ENCODE assay signal across 8 cellular contexts in genomic region chrX:118226060-118226428, GRCh38.
DNase-seq lines count a peak whose midpoint lies in the region; ATAC-seq, FAIRE-seq and TF ChIP-seq lines count a peak whose summit lies in the region.

No MANE protein-coding gene starts in this region.

- H3K27ac ChIP-seq in sigmoid colon = peak overlapping the region in 1 of 4 donors; percentile 35

- no peak overlapping the region for H3K27ac Mint-ChIP-seq in activated T-helper 2 cell treated with anti-CD3 and anti-CD28 coated beads, Interferon-gamma antibody, Interleukin-2, Interleukin-4, amounts not matched to agents 10 μg/mL and 5 μg/mL and 100 μg/mL, durations not matched to agents 14 hours and 24 hours and 36 hours

- no peak overlapping the region for H3K4me3 ChIP-seq in sigmoid colon

- no peaks in the 10 kb centered on the region for H3K27me3 ChIP-seq in sigmoid colon

- no peaks in the 10 kb centered on the region for H3K9me3 Mint-ChIP-seq in activated T-helper 2 cell treated with anti-CD3 and anti-CD28 coated beads, Interferon-gamma antibody, Interleukin-2, Interleukin-4, amounts not matched to agents 10 μg/mL and 5 μg/mL and 100 μg/mL, durations not matched to agents 14 hours and 24 hours and 36 hours

- no peaks in the 10 kb centered on the region for H3K36me3 ChIP-seq in sigmoid colon

- intact Hi-C loops in activated T-helper 2 cell treated with anti-CD3 and anti-CD28 coated beads, Interferon-gamma antibody, Interleukin-2, Interleukin-4, amounts not matched to agents 10 μg/mL and 5 μg/mL and 100 μg/mL, durations not matched to agents 14 hours and 24 hours and 36 hours (cut with micrococcal nuclease) = no loop called here
- intact Hi-C loops in sigmoid colon (cut with DNase I) = no loop called here

- H3K4me1 ChIP-seq in sigmoid colon = peaks cover 0 to 6% (median 3%) of the 10 kb centered on the region in 4 donors

- no peaks in the 10 kb centered on the region for H3K9me3 ChIP-seq in sigmoid colon

- no peaks in the 10 kb centered on the region for H3K36me3 Mint-ChIP-seq in activated T-helper 2 cell treated with anti-CD3 and anti-CD28 coated beads, Interferon-gamma antibody, Interleukin-2, Interleukin-4, amounts not matched to agents 10 μg/mL and 5 μg/mL and 100 μg/mL, durations not matched to agents 14 hours and 24 hours and 36 hours (ENCODE audit: low read depth)

- TF ChIP-seq POLR2A in H54 (IDR thresholded peaks at IDR 0.05; ENCODE audit: low read depth, low read length) = no peak
- no peak for TF ChIP-seq POLR2A in sigmoid colon (IDR thresholded peaks at IDR 0.05)

- ATAC-seq in GM18873 (IDR thresholded peaks at IDR 0.05; ENCODE audit: low FRiP score, unreplicated experiment) (peak; percentile 76), HG03280 (IDR thresholded peaks at IDR 0.05; ENCODE audit: unreplicated experiment) (peak; percentile 64)

- DNase-seq in AG20443 (ENCODE audit: low spot score) (peak; percentile 9), RPMI8226 (peak; percentile 18), glomerular visceral epithelial cell (ENCODE audit: extremely low spot score) (peak; percentile 33), H54 (ENCODE audit: insufficient read length, low spot score) (no peak), sigmoid colon (no peak)
- DNase-seq in activated T-helper 2 cell treated with anti-CD3 and anti-CD28 coated beads, Interferon-gamma antibody, Interleukin-2, Interleukin-4, amounts not matched to agents 10 μg/mL and 5 μg/mL and 100 μg/mL, durations not matched to agents 14 hours and 24 hours and 36 hours (ENCODE audit: low spot score) = no peak

- FAIRE-seq in H54 (lab: Jason Lieb, UNC) = no peak

- TF ChIP-seq CTCF in sigmoid colon (IDR thresholded peaks at IDR 0.05) = peak in 1 of 4 experiments; percentile 20

- H3K27me3 Mint-ChIP-seq in activated T-helper 2 cell treated with anti-CD3 and anti-CD28 coated beads, Interferon-gamma antibody, Interleukin-2, Interleukin-4, amounts not matched to agents 10 μg/mL and 5 μg/mL and 100 μg/mL, durations not matched to agents 14 hours and 24 hours and 36 hours (ENCODE audit: low read depth) = no peaks in the 10 kb centered on the region

- WGBS in sigmoid colon, 2 donors = 6 to 8% methylated on average over 1 of the region's 1 CpG

- no peaks in the 10 kb centered on the region for H3K4me1 Mint-ChIP-seq in activated T-helper 2 cell treated with anti-CD3 and anti-CD28 coated beads, Interferon-gamma antibody, Interleukin-2, Interleukin-4, amounts not matched to agents 10 μg/mL and 5 μg/mL and 100 μg/mL, durations not matched to agents 14 hours and 24 hours and 36 hours (ENCODE audit: low read depth)

- TF ChIP-seq EP300 in sigmoid colon (IDR thresholded peaks at IDR 0.05) = no peak

- no peak overlapping the region for H3K4me3 Mint-ChIP-seq in activated T-helper 2 cell treated with anti-CD3 and anti-CD28 coated beads, Interferon-gamma antibody, Interleukin-2, Interleukin-4, amounts not matched to agents 10 μg/mL and 5 μg/mL and 100 μg/mL, durations not matched to agents 14 hours and 24 hours and 36 hours (ENCODE audit: low read depth)

Comparison
In these comparisons a context has a peak if more than half of its experiments do, and no peak if none do; other contexts are left out.
1. DNase-seq: peak in AG20443 (single experiment), RPMI8226 (single experiment) and glomerular visceral epithelial cell (single experiment); none in H54 (single experiment), activated T-helper 2 cell treated with anti-CD3 and anti-CD28 coated beads, Interferon-gamma antibody, Interleukin-2, Interleukin-4, amounts not matched to agents 10 μg/mL and 5 μg/mL and 100 μg/mL, durations not matched to agents 14 hours and 24 hours and 36 hours (single experiment) and sigmoid colon (single experiment).